22 cellular contexts compared by ENCODE assay signal in the genomic region with DNA sequence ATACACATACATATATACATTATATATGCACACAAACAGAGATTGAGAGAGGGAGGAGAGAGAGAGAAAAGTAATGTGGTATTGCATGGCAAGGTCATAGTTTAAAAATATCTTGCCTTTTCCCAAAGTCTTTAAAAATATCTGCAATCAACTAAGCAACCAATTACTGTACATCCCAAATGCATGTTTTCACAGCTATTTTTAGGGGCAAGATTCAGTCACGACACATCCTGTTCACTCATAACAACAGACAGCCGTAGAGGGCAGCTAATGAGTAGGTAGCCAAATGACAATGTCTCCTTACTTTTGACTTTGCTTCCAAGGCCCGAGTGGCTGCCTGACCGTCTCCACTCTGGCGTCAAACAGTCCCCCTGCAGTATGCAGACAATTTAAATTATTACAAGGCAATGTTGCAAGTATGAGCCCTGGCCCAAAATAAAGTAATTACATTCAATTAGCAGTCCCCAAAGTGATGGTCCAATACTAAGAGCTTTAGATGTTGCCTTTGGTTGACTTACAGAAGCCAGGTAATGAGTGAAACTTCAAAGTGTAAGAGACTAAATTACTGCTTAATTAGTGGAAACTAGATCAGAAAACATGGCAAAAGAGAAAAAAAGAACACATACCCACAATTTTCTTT.
"Had no signal": no experiment of that assay in that cellular context is flagged by ENCODE, and none has a peak within 500 bp of the region (broad histone marks: within the 10 kb centered on the region; RNA-seq: fewer than 3 reads in every experiment).

No MANE protein-coding gene starts in this region.

- H3K4me1 ChIP-seq: esophagus squamous epithelium, gastroesophageal sphincter, left ventricle myocardium inferior, lower lobe of right lung, suprapubic skin, thyroid gland had no signal

- H3K4me2 ChIP-seq: smooth muscle cell had no signal

- FAIRE-seq: urothelium cell line had no signal

- H3K27me3 ChIP-seq: esophagus squamous epithelium, gastroesophageal sphincter, neutrophil, suprapubic skin, thyroid gland had no signal

- H3K27ac ChIP-seq: epithelial cell of prostate, esophagus squamous epithelium, gastroesophageal sphincter, left ventricle myocardium inferior, lower lobe of right lung, neutrophil, suprapubic skin, thyroid gland had no signal

- H3K9me3 Mint-ChIP-seq: memory B cell, type B pancreatic cell had no signal

- H3K27me3 Mint-ChIP-seq: effector memory CD8-positive, alpha-beta T cell; memory B cell; naive thymus-derived CD4-positive, alpha-beta T cell; type B pancreatic cell had no signal

- H3K4me1 Mint-ChIP-seq: immature natural killer cell; memory B cell; naive thymus-derived CD4-positive, alpha-beta T cell; stimulated activated effector memory CD8-positive, alpha-beta T cell treated with anti-CD3 and anti-CD28 coated beads, Interleukin-12 subunit alpha, Interleukin-12 subunit beta, amount 100 ng/mL, for 72 hours had no signal

- H3K4me3 Mint-ChIP-seq: effector memory CD8-positive, alpha-beta T cell; immature natural killer cell; memory B cell; naive thymus-derived CD4-positive, alpha-beta T cell; stimulated activated effector memory CD8-positive, alpha-beta T cell treated with anti-CD3 and anti-CD28 coated beads, Interleukin-12 subunit alpha, Interleukin-12 subunit beta, amount 100 ng/mL, for 72 hours; type B pancreatic cell had no signal

- H3K9me3 ChIP-seq: esophagus squamous epithelium, gastroesophageal sphincter, left ventricle myocardium inferior, lower lobe of right lung, neutrophil, suprapubic skin, thyroid gland had no signal

- H3K36me3 ChIP-seq: esophagus squamous epithelium, gastroesophageal sphincter, left ventricle myocardium inferior, lower lobe of right lung, neutrophil, suprapubic skin, thyroid gland had no signal

- H3K4me3 ChIP-seq: esophagus squamous epithelium, gastroesophageal sphincter, left ventricle myocardium inferior, lower lobe of right lung, smooth muscle cell, suprapubic skin, thyroid gland had no signal

- DNase-seq: effector memory CD8-positive, alpha-beta T cell; esophagus squamous epithelium; immature natural killer cell; kidney; left cardiac atrium; left ventricle myocardium inferior; lower lobe of right lung; midbrain; naive thymus-derived CD4-positive, alpha-beta T cell; posterior cingulate gyrus; stimulated activated CD4-positive, alpha-beta T cell treated with anti-CD3 and anti-CD28 coated beads, Interleukin-2, amount 100 ng/mL, for 48 hours; stimulated activated naive CD8-positive, alpha-beta T cell treated with anti-CD3 and anti-CD28 coated beads, Interleukin-15, Interleukin-2, amounts not matched to agents 100 U/mL and 50 U/mL, for 24 hours; thyroid gland had no signal

- H3K36me3 Mint-ChIP-seq: immature natural killer cell; memory B cell; naive thymus-derived CD4-positive, alpha-beta T cell; stimulated activated effector memory CD8-positive, alpha-beta T cell treated with anti-CD3 and anti-CD28 coated beads, Interleukin-12 subunit alpha, Interleukin-12 subunit beta, amount 100 ng/mL, for 72 hours; type B pancreatic cell had no signal

- H3K27ac Mint-ChIP-seq: effector memory CD8-positive, alpha-beta T cell; immature natural killer cell; memory B cell; naive thymus-derived CD4-positive, alpha-beta T cell; stimulated activated effector memory CD8-positive, alpha-beta T cell treated with anti-CD3 and anti-CD28 coated beads, Interleukin-12 subunit alpha, Interleukin-12 subunit beta, amount 100 ng/mL, for 72 hours; type B pancreatic cell had no signal
